ENCODE assay signal across 29 cellular contexts in genomic region chr13:111317042-111317550, GRCh38. TPM values are rescaled to one million over a fixed set of nuclear protein-coding genes. Genes with fewer than 3 reads are reported as not detected.
"Had no signal": no experiment of that assay in that cellular context is flagged by ENCODE, and none has a peak within 500 bp of the region (broad histone marks: within the 10 kb centered on the region; RNA-seq: fewer than 3 reads in every experiment).

No MANE protein-coding gene starts in this region.

- H3K4me3 ChIP-seq: colonic mucosa, esophagus muscularis mucosa, gastroesophageal sphincter, heart right ventricle, left ventricle myocardium inferior, lower lobe of right lung, prostate gland, right atrium auricular region, stomach, thoracic aorta, tibial nerve, upper lobe of right lung, vagina had no signal

- H3K27me3 ChIP-seq: colonic mucosa, foreskin keratinocyte, gastroesophageal sphincter, heart right ventricle, right atrium auricular region, stomach, tibial nerve, upper lobe of right lung, vagina had no signal

- DNase-seq: colonic mucosa; effector CD8-positive, alpha-beta T cell; foreskin keratinocyte; glutamatergic neuron; heart right ventricle; hippocampal formation; kidney glomerular epithelial cell; left colon; left ventricle myocardium inferior; lower lobe of right lung; natural killer cell; stimulated activated CD4-positive, alpha-beta T cell treated with anti-CD3 and anti-CD28 coated beads, Interleukin-2, amount 100 ng/mL, for 24 hours; stimulated activated CD4-positive, alpha-beta T cell treated with anti-CD3 and anti-CD28 coated beads, Interleukin-4, amount 100 ng/mL, for 24 hours; stimulated activated naive CD4-positive, alpha-beta T cell treated with Interleukin-2 at 50 U/mL for 16 hours; stomach; substantia nigra; upper lobe of right lung had no signal

- H3K27ac ChIP-seq: colonic mucosa, esophagus muscularis mucosa, foreskin keratinocyte, gastroesophageal sphincter, heart right ventricle, left ventricle myocardium inferior, lower lobe of right lung, prostate gland, right atrium auricular region, stomach, thoracic aorta, upper lobe of right lung, vagina had no signal

- ATAC-seq: foreskin keratinocyte; gastroesophageal sphincter; heart right ventricle; left colon; lower lobe of right lung; natural killer cell; stimulated activated effector memory CD8-positive, alpha-beta T cell treated with anti-CD3 and anti-CD28 coated beads, Interleukin-12 subunit alpha, Interleukin-12 subunit beta, amount 100 ng/mL, for 72 hours; upper lobe of right lung had no signal

- H3K4me1 ChIP-seq: colonic mucosa, esophagus muscularis mucosa, foreskin keratinocyte, gastroesophageal sphincter, heart right ventricle, left ventricle myocardium inferior, lower lobe of right lung, prostate gland, right atrium auricular region, stomach, upper lobe of right lung, vagina had no signal

- H3K36me3 ChIP-seq: colonic mucosa, prostate gland, thoracic aorta, upper lobe of right lung, vagina had no signal

- H3K9me3 ChIP-seq: colonic mucosa, prostate gland, thoracic aorta, upper lobe of right lung, vagina had no signal

RNA-seq across cellular contexts. Expression of gene TEX29, which starts 3.3 kb away (rescaled TPM):
- total RNA-seq: endothelial cell of umbilical vein, epithelial cell of proximal tubule, foreskin keratinocyte, left ventricle myocardium inferior, natural killer cell, right atrium auricular region, skeletal muscle tissue, stomach, thoracic aorta had no signal
- polyA plus RNA-seq: neural cell had no signal
